8 cellular contexts compared by ENCODE assay signal in the genomic region with DNA sequence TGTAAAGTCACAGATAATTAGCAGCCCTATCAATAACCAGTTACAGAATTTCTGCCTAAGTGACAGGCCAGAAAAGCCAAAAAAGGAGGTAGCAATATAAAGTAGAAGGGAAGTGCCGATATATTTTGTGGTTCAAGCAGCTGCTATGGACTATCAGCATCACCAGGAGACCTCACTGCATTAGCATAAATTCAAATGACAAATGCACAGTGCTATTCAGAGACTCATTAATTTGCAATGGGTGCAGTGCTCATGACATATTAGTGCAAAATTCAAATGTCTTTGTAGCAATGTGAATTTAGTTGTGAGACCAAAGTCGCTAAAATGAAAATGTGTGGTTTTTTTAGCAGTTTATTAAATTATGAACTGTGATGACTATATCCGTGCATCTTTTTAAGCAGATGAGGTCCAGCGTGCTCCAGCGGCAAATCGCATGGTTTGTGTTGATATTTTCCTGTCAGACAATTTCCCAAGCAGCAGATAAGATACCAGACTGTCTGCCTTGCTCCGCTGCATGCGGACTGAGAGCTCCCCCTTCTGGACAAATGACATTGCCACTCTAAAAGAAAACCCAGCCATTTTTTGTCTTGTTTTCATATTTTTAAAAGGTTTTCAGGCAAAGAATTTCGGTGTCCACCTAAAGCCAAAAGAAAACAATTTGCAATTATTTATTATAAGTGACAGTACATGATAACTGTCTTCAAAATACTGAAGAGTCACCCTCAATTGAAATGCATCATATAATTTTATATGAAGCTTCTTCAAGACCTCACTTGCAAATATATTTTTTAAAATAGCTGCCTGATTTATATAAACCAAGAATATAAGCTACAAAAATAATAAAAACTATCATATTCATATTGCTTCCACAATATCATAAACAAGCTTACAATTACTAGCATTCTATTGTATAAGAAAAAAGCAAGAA.
DNase-seq lines count a peak whose midpoint lies in the region; ATAC-seq lines count a peak whose summit lies in the region.

No MANE protein-coding gene starts in this region.

- intact Hi-C loops in activated CD4-positive, alpha-beta T cell treated with anti-CD3 and anti-CD28 coated beads for 36 hours (cut with DNase I, micrococcal nuclease), result loop anchor here (1.0 to 10.0 kb wide), 3 partner anchors 122 to 1536 kb away; no protein-coding TSS in a partner anchor

- ATAC-seq in HG02981 (IDR thresholded peaks at IDR 0.05; ENCODE audit: unreplicated experiment) (peak; percentile 78), memory B cell (ENCODE audit: low read depth) (peak; percentile 63)
- peak; percentile 53 for ATAC-seq in activated CD4-positive, alpha-beta T cell treated with anti-CD3 and anti-CD28 coated beads for 36 hours

- no peak overlapping the region for H3K27ac Mint-ChIP-seq in activated CD4-positive, alpha-beta T cell treated with anti-CD3 and anti-CD28 coated beads for 36 hours
- no peak overlapping the region for H3K27ac Mint-ChIP-seq in memory B cell

- H3K36me3 Mint-ChIP-seq in activated CD4-positive, alpha-beta T cell treated with anti-CD3 and anti-CD28 coated beads for 36 hours (ENCODE audit: low read depth), result no peaks in the 10 kb centered on the region
- H3K36me3 Mint-ChIP-seq in memory B cell, result no peaks in the 10 kb centered on the region

- POLR2A ChIA-PET in activated CD4-positive, alpha-beta T cell treated with anti-CD3 and anti-CD28 coated beads for 36 hours (lab: Charles Lee), result no interaction called here

- DNase-seq in activated effector memory CD4-positive, alpha-beta T cell treated with anti-CD3 and anti-CD28 coated beads, Interleukin-2, amount 50 U/mL, for 16 hours, result peak; percentile 70
- DNase-seq in activated effector memory CD4-positive, alpha-beta T cell treated with Interleukin-2 at 50 U/mL for 16 hours, result no peak
- peak; percentile 78 for DNase-seq in NCI-H2227 (lab: John Stamatoyannopoulos, UW; ENCODE audit: unreplicated experiment)
- peak; percentile 72 for DNase-seq in activated CD4-positive, alpha-beta T cell treated with anti-CD3 and anti-CD28 coated beads for 36 hours
- peak; percentile 13 for DNase-seq in effector CD8-positive, alpha-beta T cell (lab: John Stamatoyannopoulos, UW)
- peak; percentile 57 to 58 for DNase-seq in memory B cell (ENCODE audit: low spot score in 2 of 2)
- peak; percentile 15 for DNase-seq in stimulated activated CD8-positive, alpha-beta memory T cell treated with anti-CD3 and anti-CD28 coated beads, Interleukin-4, amount 100 ng/mL, for 24 hours (ENCODE audit: low read depth)

- no peaks in the 10 kb centered on the region for H3K4me1 Mint-ChIP-seq in activated CD4-positive, alpha-beta T cell treated with anti-CD3 and anti-CD28 coated beads for 36 hours
- no peaks in the 10 kb centered on the region for H3K4me1 Mint-ChIP-seq in memory B cell

- no peak overlapping the region for H3K4me3 Mint-ChIP-seq in activated CD4-positive, alpha-beta T cell treated with anti-CD3 and anti-CD28 coated beads for 36 hours
- H3K4me3 Mint-ChIP-seq in memory B cell, result peak overlapping the region; percentile 27

- no peaks in the 10 kb centered on the region for H3K9me3 Mint-ChIP-seq in activated CD4-positive, alpha-beta T cell treated with anti-CD3 and anti-CD28 coated beads for 36 hours (ENCODE audit: low read depth)
- H3K9me3 Mint-ChIP-seq in memory B cell, result no peaks in the 10 kb centered on the region

- H3K27me3 Mint-ChIP-seq in activated CD4-positive, alpha-beta T cell treated with anti-CD3 and anti-CD28 coated beads for 36 hours, result peaks cover 8% of the 10 kb centered on the region
- H3K27me3 Mint-ChIP-seq in memory B cell, result peaks cover 3% of the 10 kb centered on the region

- CTCF ChIA-PET in activated CD4-positive, alpha-beta T cell treated with anti-CD3 and anti-CD28 coated beads for 36 hours (lab: Charles Lee), result interaction anchor here (0.5 to 3.1 kb wide), 20 partner anchors 11 to 1536 kb away, joined by 3 to 74 read pairs (median 3); no protein-coding TSS in a partner anchor
